1 cellular context compared by ENCODE assay signal in the genomic region with DNA sequence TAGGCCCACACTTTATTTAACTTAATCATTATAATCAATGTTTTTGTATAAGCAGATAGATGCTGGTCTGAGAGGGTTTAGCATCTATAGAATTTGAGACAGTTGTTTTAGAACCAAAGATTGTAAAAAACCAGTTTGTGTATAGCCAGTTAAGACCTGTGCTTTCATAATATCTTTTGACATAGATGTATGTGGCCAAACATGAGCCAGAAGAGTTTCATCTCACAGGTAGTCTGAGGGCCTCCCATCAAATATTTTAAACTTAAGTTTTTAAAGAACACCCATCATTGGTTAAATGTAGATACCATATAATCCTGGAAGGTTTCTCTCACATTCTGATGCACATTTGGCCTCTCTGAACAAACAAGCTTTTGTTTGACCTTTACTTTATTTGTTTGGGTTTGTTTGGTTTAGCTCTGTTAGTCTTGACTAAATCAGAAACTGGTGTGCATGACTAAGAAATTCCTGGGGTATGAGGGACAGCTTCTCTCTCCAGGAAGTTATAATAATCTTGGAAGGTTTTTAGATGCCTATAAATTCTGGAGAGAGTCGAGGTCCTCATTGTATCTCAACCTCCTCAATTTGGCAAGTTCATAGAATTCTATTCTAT.
TF ChIP-seq lines count a peak whose summit lies in the region.

No MANE protein-coding gene starts in this region.

TF ChIP-seq in HepG2, 621 proteins besides CTCF, POLR2A, EP300 and RAD21 (continued from another document):
- TF ChIP-seq, protein P1, sequence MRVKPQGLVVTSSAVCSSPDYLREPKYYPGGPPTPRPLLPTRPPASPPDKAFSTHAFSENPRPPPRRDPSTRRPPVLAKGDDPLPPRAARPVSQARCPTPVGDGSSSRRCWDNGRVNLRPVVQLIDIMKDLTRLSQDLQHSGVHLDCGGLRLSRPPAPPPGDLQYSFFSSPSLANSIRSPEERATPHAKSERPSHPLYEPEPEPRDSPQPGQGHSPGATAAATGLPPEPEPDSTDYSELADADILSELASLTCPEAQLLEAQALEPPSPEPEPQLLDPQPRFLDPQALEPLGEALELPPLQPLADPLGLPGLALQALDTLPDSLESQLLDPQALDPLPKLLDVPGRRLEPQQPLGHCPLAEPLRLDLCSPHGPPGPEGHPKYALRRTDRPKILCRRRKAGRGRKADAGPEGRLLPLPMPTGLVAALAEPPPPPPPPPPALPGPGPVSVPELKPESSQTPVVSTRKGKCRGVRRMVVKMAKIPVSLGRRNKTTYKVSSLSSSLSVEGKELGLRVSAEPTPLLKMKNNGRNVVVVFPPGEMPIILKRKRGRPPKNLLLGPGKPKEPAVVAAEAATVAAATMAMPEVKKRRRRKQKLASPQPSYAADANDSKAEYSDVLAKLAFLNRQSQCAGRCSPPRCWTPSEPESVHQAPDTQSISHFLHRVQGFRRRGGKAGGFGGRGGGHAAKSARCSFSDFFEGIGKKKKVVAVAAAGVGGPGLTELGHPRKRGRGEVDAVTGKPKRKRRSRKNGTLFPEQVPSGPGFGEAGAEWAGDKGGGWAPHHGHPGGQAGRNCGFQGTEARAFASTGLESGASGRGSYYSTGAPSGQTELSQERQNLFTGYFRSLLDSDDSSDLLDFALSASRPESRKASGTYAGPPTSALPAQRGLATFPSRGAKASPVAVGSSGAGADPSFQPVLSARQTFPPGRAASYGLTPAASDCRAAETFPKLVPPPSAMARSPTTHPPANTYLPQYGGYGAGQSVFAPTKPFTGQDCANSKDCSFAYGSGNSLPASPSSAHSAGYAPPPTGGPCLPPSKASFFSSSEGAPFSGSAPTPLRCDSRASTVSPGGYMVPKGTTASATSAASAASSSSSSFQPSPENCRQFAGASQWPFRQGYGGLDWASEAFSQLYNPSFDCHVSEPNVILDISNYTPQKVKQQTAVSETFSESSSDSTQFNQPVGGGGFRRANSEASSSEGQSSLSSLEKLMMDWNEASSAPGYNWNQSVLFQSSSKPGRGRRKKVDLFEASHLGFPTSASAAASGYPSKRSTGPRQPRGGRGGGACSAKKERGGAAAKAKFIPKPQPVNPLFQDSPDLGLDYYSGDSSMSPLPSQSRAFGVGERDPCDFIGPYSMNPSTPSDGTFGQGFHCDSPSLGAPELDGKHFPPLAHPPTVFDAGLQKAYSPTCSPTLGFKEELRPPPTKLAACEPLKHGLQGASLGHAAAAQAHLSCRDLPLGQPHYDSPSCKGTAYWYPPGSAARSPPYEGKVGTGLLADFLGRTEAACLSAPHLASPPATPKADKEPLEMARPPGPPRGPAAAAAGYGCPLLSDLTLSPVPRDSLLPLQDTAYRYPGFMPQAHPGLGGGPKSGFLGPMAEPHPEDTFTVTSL (CRISPR knock-in tag; IDR thresholded peaks at IDR 0.05; ENCODE audit: borderline replicate concordance), result peak; percentile 50; the same call in 1 of the 2 replicates
- TF ChIP-seq ZSCAN22 (CRISPR knock-in tag; IDR thresholded peaks at IDR 0.05) (no peak), POGZ (CRISPR knock-in tag; IDR thresholded peaks at IDR 0.05) (no peak), ZNF609 (CRISPR knock-in tag; IDR thresholded peaks at IDR 0.05; ENCODE audit: borderline replicate concordance) (no peak)
TF ChIP-seq in HepG2: peak in this region for 23.
